ENCODE assay signal across 15 cellular contexts in the genomic region with DNA sequence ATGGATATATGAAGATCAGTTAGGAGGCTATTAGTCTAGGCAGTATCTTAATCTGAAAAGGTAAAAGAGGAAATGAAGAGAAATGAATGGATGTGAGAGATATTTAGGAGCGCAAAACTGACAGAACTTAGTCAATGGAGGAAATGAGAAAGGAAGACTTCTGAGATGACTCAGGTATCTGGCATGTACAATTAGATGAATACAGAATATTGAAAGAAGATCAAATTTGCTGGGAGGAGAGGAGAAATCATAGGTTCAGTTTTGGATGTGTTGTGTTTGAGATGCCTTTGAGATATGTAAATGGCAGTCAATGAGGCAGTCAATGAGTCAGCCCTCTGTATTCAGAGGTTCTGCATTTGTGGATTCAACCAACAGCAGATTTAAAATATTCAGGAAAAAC. TPM values are rescaled to one million over a fixed set of nuclear protein-coding genes. Genes with fewer than 3 reads are reported as not detected.
DNase-seq lines count a peak whose midpoint lies in the region; ATAC-seq, FAIRE-seq and TF ChIP-seq lines count a peak whose summit lies in the region.
"Had no signal": no experiment of that assay in that cellular context is flagged by ENCODE, and none has a peak within 500 bp of the region (broad histone marks: within the 10 kb centered on the region; RNA-seq: fewer than 3 reads in every experiment).

No MANE protein-coding gene starts in this region.

- H3K27me3 Mint-ChIP-seq in activated CD4-positive, alpha-beta memory T cell treated with anti-CD3 and anti-CD28 coated beads for 36 hours, result no peaks in the 10 kb centered on the region
- H3K27me3 Mint-ChIP-seq: stimulated activated naive CD8-positive, alpha-beta T cell treated with anti-CD3 and anti-CD28 coated beads, Interleukin-15, amount 100 ng/mL, for 72 hours; T-cell had no signal

- H3K4me1 Mint-ChIP-seq in activated CD4-positive, alpha-beta memory T cell treated with anti-CD3 and anti-CD28 coated beads for 36 hours (ENCODE audit: low read depth), result peaks cover 14% of the 10 kb centered on the region
- H3K4me1 Mint-ChIP-seq: neural progenitor cell had no signal

- peaks cover 38% of the 10 kb centered on the region for H3K36me3 Mint-ChIP-seq in activated CD4-positive, alpha-beta memory T cell treated with anti-CD3 and anti-CD28 coated beads for 36 hours

- H3K27me3 ChIP-seq in osteoblast (ENCODE audit: insufficient read depth, low read length), result no peaks in the 10 kb centered on the region
- H3K27me3 ChIP-seq: neural progenitor cell, sigmoid colon had no signal

- no peak overlapping the region for H3K4me2 ChIP-seq in osteoblast (ENCODE audit: insufficient read depth, low read length)
- H3K4me2 ChIP-seq: neural progenitor cell had no signal

- DNase-seq in GM12891 (ENCODE audit: insufficient read length, low spot score) (no peak), HT1080 (ENCODE audit: low read depth) (peak; percentile 81), astrocyte of the spinal cord (ENCODE audit: low read depth, low spot score) (peak; percentile 52), osteoblast (ENCODE audit: insufficient read length, low spot score, missing footprints) (peak; percentile 89), pons (ENCODE audit: low spot score) (no peak), NCI-H2081 treated with DMSO at 0.1 percent for 48 hours (lab: John Stamatoyannopoulos, UW) (no peak)
- DNase-seq in activated CD4-positive, alpha-beta memory T cell treated with anti-CD3 and anti-CD28 coated beads for 36 hours, result no peak
- DNase-seq: cortex of kidney; sigmoid colon; stimulated activated naive CD8-positive, alpha-beta T cell treated with anti-CD3 and anti-CD28 coated beads, Interleukin-15, amount 100 ng/mL, for 72 hours; T-cell had no signal

- H3K4me3 ChIP-seq in astrocyte of the spinal cord (ENCODE audit: low read depth, low read length) (no peak overlapping the region), osteoblast (ENCODE audit: insufficient read depth, low read length) (no peak overlapping the region)
- H3K4me3 ChIP-seq: neural progenitor cell, sigmoid colon had no signal

- H3K4me1 ChIP-seq in osteoblast (ENCODE audit: insufficient read depth, low read length), result peaks cover 13% of the 10 kb centered on the region
- H3K4me1 ChIP-seq: neural progenitor cell, sigmoid colon had no signal

- no peaks in the 10 kb centered on the region for H3K9me3 ChIP-seq in osteoblast (ENCODE audit: low read depth, low read length)
- H3K9me3 ChIP-seq: sigmoid colon had no signal

- no peak overlapping the region for H2AFZ ChIP-seq in osteoblast (ENCODE audit: low read length)
- H2AFZ ChIP-seq: neural progenitor cell had no signal

- no peak for TF ChIP-seq POLR2A in GM12891 (IDR thresholded peaks at IDR 0.05; ENCODE audit: low read depth, low read length)

- in situ Hi-C loops in astrocyte of the spinal cord (cut with HindIII; ENCODE audit: low sequenced_read_pairs), result no loop called here

- CTCF ChIA-PET in activated CD4-positive, alpha-beta memory T cell treated with anti-CD3 and anti-CD28 coated beads for 36 hours (lab: Charles Lee), result no interaction called here

- POLR2A ChIA-PET in activated CD4-positive, alpha-beta memory T cell treated with anti-CD3 and anti-CD28 coated beads for 36 hours (lab: Charles Lee), result no interaction called here

- no peaks in the 10 kb centered on the region for H3K36me3 ChIP-seq in osteoblast (ENCODE audit: insufficient read depth, low read length)
- H3K36me3 ChIP-seq: neural progenitor cell had no signal

- no peaks in the 10 kb centered on the region for H3K79me2 ChIP-seq in osteoblast (ENCODE audit: insufficient read depth, low read length)

- TF ChIP-seq CTCF in astrocyte of the spinal cord (IDR thresholded peaks at IDR 0.05; ENCODE audit: low read depth, low read length), result no peak
- no peak for TF ChIP-seq CTCF in osteoblast (IDR thresholded peaks at IDR 0.05; ENCODE audit: extremely low read depth, low read depth, low read length)

- H3K9me3 Mint-ChIP-seq in activated CD4-positive, alpha-beta memory T cell treated with anti-CD3 and anti-CD28 coated beads for 36 hours, result no peaks in the 10 kb centered on the region
- H3K9me3 Mint-ChIP-seq: neural progenitor cell; stimulated activated naive CD8-positive, alpha-beta T cell treated with anti-CD3 and anti-CD28 coated beads, Interleukin-15, amount 100 ng/mL, for 72 hours; T-cell had no signal

- no peak overlapping the region for H3K4me3 Mint-ChIP-seq in activated CD4-positive, alpha-beta memory T cell treated with anti-CD3 and anti-CD28 coated beads for 36 hours
- H3K4me3 Mint-ChIP-seq: neural progenitor cell; stimulated activated naive CD8-positive, alpha-beta T cell treated with anti-CD3 and anti-CD28 coated beads, Interleukin-15, amount 100 ng/mL, for 72 hours; T-cell had no signal

- ATAC-seq in HG03432 (IDR thresholded peaks at IDR 0.05; ENCODE audit: unreplicated experiment), result no peak
- ATAC-seq: activated CD4-positive, CD25-positive, alpha-beta regulatory T cell treated with anti-CD3 and anti-CD28 coated beads, Interleukin-2, amount 50 U/mL, for 24 hours; Panc1; stimulated activated naive CD8-positive, alpha-beta T cell treated with anti-CD3 and anti-CD28 coated beads, Interleukin-15, amount 100 ng/mL, for 72 hours; T-cell had no signal

- intact Hi-C loops in activated CD4-positive, alpha-beta memory T cell treated with anti-CD3 and anti-CD28 coated beads for 36 hours (cut with micrococcal nuclease), result no loop called here

- H4K20me1 ChIP-seq in osteoblast (ENCODE audit: insufficient read depth, low read length), result no peaks in the 10 kb centered on the region

- H3K27ac Mint-ChIP-seq in activated CD4-positive, alpha-beta memory T cell treated with anti-CD3 and anti-CD28 coated beads for 36 hours, result no peak overlapping the region
- H3K27ac Mint-ChIP-seq: neural progenitor cell, T-cell had no signal

- FAIRE-seq in GM12891 (lab: Jason Lieb, UNC), result peak; percentile 41

- no peak overlapping the region for H3K27ac ChIP-seq in osteoblast (ENCODE audit: low read depth, low read length)
- H3K27ac ChIP-seq: neural progenitor cell, sigmoid colon had no signal

TF ChIP-seq in GM12891, 5 proteins besides CTCF, POLR2A, EP300 and RAD21:
- TF ChIP-seq TAF1 (IDR thresholded peaks at IDR 0.05; ENCODE audit: low read depth, low read length) (no peak), PAX5 (IDR thresholded peaks at IDR 0.05; ENCODE audit: insufficient read depth, low read length, severe bottlenecking) (no peak), POU2F2 (IDR thresholded peaks at IDR 0.05; ENCODE audit: low read depth, low read length) (no peak), POLR2AphosphoS5 (IDR thresholded peaks at IDR 0.05; ENCODE audit: low read depth, low read length) (no peak), SPI1 (IDR thresholded peaks at IDR 0.05; ENCODE audit: low read depth, low read length) (peak; percentile 88)

RNA-seq across cellular contexts. Expression of gene GAB2, which starts 42.8 kb away (rescaled TPM):
- polyA plus RNA-seq in GM12891 (2012; ENCODE audit: low read depth, missing spikeins), result 3.8 TPM
- 1.5 and 1.9 TPM in 2 replicates for total RNA-seq in HT1080 (2014; rRNA removed; shearing (Covaris generic))
- polyA plus RNA-seq in HT1080 (2015; cell fraction: cytosol; rRNA removed), result 1.9 and 2.4 TPM in 2 replicates
- polyA plus RNA-seq in HT1080 (2015; cell fraction: nucleus; rRNA removed), result 2.1 and 4.1 TPM in 2 replicates
- total RNA-seq in osteoblast, result 18.3 and 18.5 TPM in 2 replicates
- 10 to 100 TPM in 1 of 2 experiments, 1 to 10 TPM in 1; 8.9 to 11.1 TPM for total RNA-seq in activated CD4-positive, alpha-beta memory T cell treated with anti-CD3 and anti-CD28 coated beads for 36 hours

Comparison
In these comparisons a context has a peak if more than half of its experiments do, and no peak if none do; other contexts are left out.
1. DNase-seq: peak in HT1080 (single experiment), astrocyte of the spinal cord (single experiment) and osteoblast (single experiment); none in GM12891 (single experiment), pons (single experiment), activated CD4-positive, alpha-beta memory T cell treated with anti-CD3 and anti-CD28 coated beads for 36 hours (single experiment) and NCI-H2081 treated with DMSO at 0.1 percent for 48 hours (single experiment).